In the genomic region with DNA sequence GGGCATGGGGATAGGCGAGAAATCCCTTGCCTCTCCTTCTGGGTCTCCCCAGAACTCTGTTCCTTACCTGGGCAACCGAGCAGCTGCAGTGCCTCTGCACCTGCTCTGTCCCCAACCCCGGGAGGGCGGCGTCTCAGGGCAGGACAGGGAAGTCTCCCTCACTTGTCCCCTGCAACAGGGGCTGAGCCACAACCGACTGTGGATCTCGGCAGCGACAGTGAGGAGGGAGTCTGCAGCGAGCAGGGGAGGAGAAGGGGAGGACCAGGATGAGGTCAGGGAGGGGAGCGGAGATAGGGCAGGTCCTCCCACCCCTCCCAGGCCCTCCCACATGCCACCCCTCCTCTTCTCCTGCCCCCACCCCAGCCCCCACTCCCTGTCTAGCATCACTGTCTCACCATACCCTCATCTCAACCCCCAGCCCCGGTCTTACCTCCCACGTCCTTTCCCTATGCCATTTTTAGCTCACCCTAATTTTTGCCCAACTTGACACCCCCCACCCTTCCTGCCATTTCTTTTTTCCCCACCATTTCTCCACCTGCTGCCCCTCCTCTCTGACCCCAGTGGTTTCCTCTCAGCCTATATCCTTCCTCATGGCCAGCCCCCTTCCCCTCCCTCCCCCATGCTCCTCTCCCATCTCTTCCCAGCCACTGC, we compare ENCODE assay signal across 8 cellular contexts. TPM values are rescaled to one million over a fixed set of nuclear protein-coding genes. Genes with fewer than 3 reads are reported as not detected.
DNase-seq lines count a peak whose midpoint lies in the region; ATAC-seq and TF ChIP-seq lines count a peak whose summit lies in the region.

A gene with protein sequence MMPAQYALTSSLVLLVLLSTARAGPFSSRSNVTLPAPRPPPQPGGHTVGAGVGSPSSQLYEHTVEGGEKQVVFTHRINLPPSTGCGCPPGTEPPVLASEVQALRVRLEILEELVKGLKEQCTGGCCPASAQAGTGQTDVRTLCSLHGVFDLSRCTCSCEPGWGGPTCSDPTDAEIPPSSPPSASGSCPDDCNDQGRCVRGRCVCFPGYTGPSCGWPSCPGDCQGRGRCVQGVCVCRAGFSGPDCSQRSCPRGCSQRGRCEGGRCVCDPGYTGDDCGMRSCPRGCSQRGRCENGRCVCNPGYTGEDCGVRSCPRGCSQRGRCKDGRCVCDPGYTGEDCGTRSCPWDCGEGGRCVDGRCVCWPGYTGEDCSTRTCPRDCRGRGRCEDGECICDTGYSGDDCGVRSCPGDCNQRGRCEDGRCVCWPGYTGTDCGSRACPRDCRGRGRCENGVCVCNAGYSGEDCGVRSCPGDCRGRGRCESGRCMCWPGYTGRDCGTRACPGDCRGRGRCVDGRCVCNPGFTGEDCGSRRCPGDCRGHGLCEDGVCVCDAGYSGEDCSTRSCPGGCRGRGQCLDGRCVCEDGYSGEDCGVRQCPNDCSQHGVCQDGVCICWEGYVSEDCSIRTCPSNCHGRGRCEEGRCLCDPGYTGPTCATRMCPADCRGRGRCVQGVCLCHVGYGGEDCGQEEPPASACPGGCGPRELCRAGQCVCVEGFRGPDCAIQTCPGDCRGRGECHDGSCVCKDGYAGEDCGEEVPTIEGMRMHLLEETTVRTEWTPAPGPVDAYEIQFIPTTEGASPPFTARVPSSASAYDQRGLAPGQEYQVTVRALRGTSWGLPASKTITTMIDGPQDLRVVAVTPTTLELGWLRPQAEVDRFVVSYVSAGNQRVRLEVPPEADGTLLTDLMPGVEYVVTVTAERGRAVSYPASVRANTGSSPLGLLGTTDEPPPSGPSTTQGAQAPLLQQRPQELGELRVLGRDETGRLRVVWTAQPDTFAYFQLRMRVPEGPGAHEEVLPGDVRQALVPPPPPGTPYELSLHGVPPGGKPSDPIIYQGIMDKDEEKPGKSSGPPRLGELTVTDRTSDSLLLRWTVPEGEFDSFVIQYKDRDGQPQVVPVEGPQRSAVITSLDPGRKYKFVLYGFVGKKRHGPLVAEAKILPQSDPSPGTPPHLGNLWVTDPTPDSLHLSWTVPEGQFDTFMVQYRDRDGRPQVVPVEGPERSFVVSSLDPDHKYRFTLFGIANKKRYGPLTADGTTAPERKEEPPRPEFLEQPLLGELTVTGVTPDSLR (N-terminal part only) (minus strand): TSS at position 225 of the 651 bp plus-strand sequence. CDS start 11,140 bp downstream, outside the sequence.

- H3K36me3 ChIP-seq in thoracic aorta: no peaks in the 10 kb centered on the region

- H3K27ac ChIP-seq in thoracic aorta: peak within 1 kb of the TSS; percentile 84 to 87

- peak within 1 kb of the TSS; percentile 56 for H3K4me3 Mint-ChIP-seq in chondrocyte (ENCODE audit: unreplicated experiment)
- no peak within 1 kb of the TSS for H3K4me3 Mint-ChIP-seq in memory B cell

- H3K27me3 ChIP-seq in thoracic aorta (replicated peaks; ENCODE audit: insufficient read depth): no peaks in the 10 kb centered on the region

- peaks cover 3% of the 10 kb centered on the region for H3K36me3 Mint-ChIP-seq in chondrocyte (ENCODE audit: low read depth)
- peaks cover 4% of the 10 kb centered on the region for H3K36me3 Mint-ChIP-seq in memory B cell

- H3K4me1 ChIP-seq in thoracic aorta (ENCODE audit: control insufficient read depth in 1 of 2, low read depth in 2 of 2): peaks cover 39 to 93% of the 10 kb centered on the region in 2 donors

- ATAC-seq in memory B cell (ENCODE audit: low read depth) (peak; percentile 26), thoracic aorta (ENCODE audit: insufficient number of reproducible peaks, low FRiP score, low read depth) (no peak), GM18873 (IDR thresholded peaks at IDR 0.05; ENCODE audit: low FRiP score, unreplicated experiment) (no peak)

- DNase-seq in NCI-H146 (lab: John Stamatoyannopoulos, UW) (peak; percentile 45), NCI-H146 treated with DMSO at 0.1 percent for 48 hours (lab: John Stamatoyannopoulos, UW; ENCODE audit: unreplicated experiment) (no peak), chondrocyte (ENCODE audit: low spot score) (no peak), memory B cell (ENCODE audit: low spot score in 2 of 2) (no peak), thoracic aorta (ENCODE audit: low spot score) (no peak), OCI-M2 (lab: John Stamatoyannopoulos, UW; ENCODE audit: unreplicated experiment) (no peak), SW 1271 (lab: John Stamatoyannopoulos, UW) (no peak)

- no peaks in the 10 kb centered on the region for H3K9me3 Mint-ChIP-seq in chondrocyte (ENCODE audit: low read depth)
- H3K9me3 Mint-ChIP-seq in memory B cell: no peaks in the 10 kb centered on the region

- H3K27me3 Mint-ChIP-seq in chondrocyte (ENCODE audit: low read depth) (peaks cover 16% of the 10 kb centered on the region), memory B cell (peaks cover 13% of the 10 kb centered on the region)

- TF ChIP-seq CTCF in chondrocyte (IDR thresholded peaks at IDR 0.05) (no peak), thoracic aorta (IDR thresholded peaks at IDR 0.05) (no peak)

- H3K4me3 ChIP-seq in thoracic aorta: peak within 1 kb of the TSS; percentile 71

- H3K9me3 ChIP-seq in thoracic aorta: no peaks in the 10 kb centered on the region

- H3K4me1 Mint-ChIP-seq in chondrocyte (ENCODE audit: low read depth) (peaks cover 32% of the 10 kb centered on the region), memory B cell (peaks cover 26% of the 10 kb centered on the region)

- peak within 1 kb of the TSS; percentile 58 for H3K27ac Mint-ChIP-seq in chondrocyte (ENCODE audit: unreplicated experiment)
- H3K27ac Mint-ChIP-seq in memory B cell: peak within 1 kb of the TSS; percentile 51

RNA-seq across cellular contexts. Expression of the gene that starts here (rescaled TPM):
- 1.9 to 2.9 TPM (median 2.3 TPM) in 3 replicates for total RNA-seq in chondrocyte
- 100 to 1,000 TPM; 194 to 210 TPM for total RNA-seq in thoracic aorta

Comparison
In these comparisons a context has a peak if more than half of its experiments do, and no peak if none do; other contexts are left out.
1. RNA of the gene that starts here (total RNA-seq): 194 to 210 TPM in thoracic aorta; 1.9 to 2.9 TPM in chondrocyte; every median in the first group is over 10 times any median in the second.